Comparison of ENCODE assay signal across 9 cellular contexts in genomic region chr1:32893198-32894018, GRCh38. TPM values are rescaled to one million over a fixed set of nuclear protein-coding genes. Genes with fewer than 3 reads are reported as not detected.
A peak's percentile ranks its signal among the peaks of the same experiment; 100 is the strongest.
DNase-seq lines count a peak whose midpoint lies in the region; ATAC-seq, FAIRE-seq and TF ChIP-seq lines count a peak whose summit lies in the region.
"Had no signal": no experiment of that assay in that cellular context is flagged by ENCODE, and none has a peak within 500 bp of the region (broad histone marks: within the 10 kb centered on the region; RNA-seq: fewer than 3 reads in every experiment).

No MANE protein-coding gene starts in this region.

- H3K27ac Mint-ChIP-seq in H9, result no peak overlapping the region
- no peak overlapping the region for H3K27ac Mint-ChIP-seq in activated CD4-positive, alpha-beta memory T cell treated with anti-CD3 and anti-CD28 coated beads, Interleukin-2, amount 10 ng/mL, durations not matched to agents 7 days and 5 days

- no peak overlapping the region for H4K5ac ChIP-seq in H9 (ENCODE audit: insufficient read length, low read depth, low read length)

- 0 out of 3 replicates have a peak, but pooled peaks cover 3% of the 10 kb centered on the region for H3K4me1 ChIP-seq in A549
- no peaks in the 10 kb centered on the region for H3K4me1 ChIP-seq in H9 (ENCODE audit: insufficient read depth, low read length)

- H2BK20ac ChIP-seq in H9 (ENCODE audit: low read depth, low read length, poor library complexity, severe bottlenecking), result no peak overlapping the region

- no peak overlapping the region for H2BK120ac ChIP-seq in H9 (ENCODE audit: low read depth, low read length, poor library complexity, severe bottlenecking)

- peaks cover 5 to 8% of the 10 kb centered on the region in 2 experiments; a peak in 3 of 5 replicates for H3K9me3 Mint-ChIP-seq in H9
- no peaks in the 10 kb centered on the region for H3K9me3 Mint-ChIP-seq in activated CD4-positive, alpha-beta memory T cell treated with anti-CD3 and anti-CD28 coated beads, Interleukin-2, amount 10 ng/mL, durations not matched to agents 7 days and 5 days

- H2BK15ac ChIP-seq in H9 (ENCODE audit: low read depth, low read length), result no peak overlapping the region

- no peaks in the 10 kb centered on the region for H3K79me1 ChIP-seq in H9 (ENCODE audit: insufficient read depth, low read depth, low read length, poor library complexity, severe bottlenecking)

- H3K79me2 ChIP-seq in H9 (ENCODE audit: insufficient read depth, low read length), result no peaks in the 10 kb centered on the region

- TF ChIP-seq EP300 in A549 (IDR thresholded peaks at IDR 0.05), result no peak

- H4K8ac ChIP-seq in H9 (replicated peaks; ENCODE audit: insufficient read length, low read depth, low read length), result no peak overlapping the region

- H3K23me2 ChIP-seq in H9 (ENCODE audit: insufficient read length, low read depth, low read length, poor library complexity, severe bottlenecking), result no peaks in the 10 kb centered on the region

- H3K4me2 ChIP-seq in A549, result peak overlapping the region; percentile 99
- H3K4me2 ChIP-seq in H9 (ENCODE audit: insufficient read depth, insufficient read length, low read length), result peak overlapping the region; percentile 53

- ATAC-seq in A549 (peak; percentile 59 to 75), HG03521 (IDR thresholded peaks at IDR 0.05; ENCODE audit: unreplicated experiment) (no peak), GM19397 (IDR thresholded peaks at IDR 0.05; ENCODE audit: unreplicated experiment) (no peak)

- H3K14ac ChIP-seq in H9 (ENCODE audit: insufficient read depth, low read length), result 0 out of 2 replicates have a peak overlapping the region, but pooled peaks have one; percentile 12

- no peak overlapping the region for H4K91ac ChIP-seq in H9 (ENCODE audit: insufficient read length, low read depth, low read length)

- peaks cover 3% of the 10 kb centered on the region for H4K20me1 ChIP-seq in H9 (ENCODE audit: control insufficient read depth, insufficient read depth, insufficient read length)

- peaks cover 9 to 24% of the 10 kb centered on the region in 2 experiments; a peak in 3 of 4 replicates for H3K4me1 Mint-ChIP-seq in H9
- peaks cover 5% of the 10 kb centered on the region for H3K4me1 Mint-ChIP-seq in activated CD4-positive, alpha-beta memory T cell treated with anti-CD3 and anti-CD28 coated beads, Interleukin-2, amount 10 ng/mL, durations not matched to agents 7 days and 5 days

- H2AFZ ChIP-seq in H9 (ENCODE audit: low read length), result no peak overlapping the region

- no peak for FAIRE-seq in A549 (lab: Jason Lieb, UNC)
- FAIRE-seq: colon had no signal

- H3K36me3 Mint-ChIP-seq in H9 (ENCODE audit: insufficient read depth in 1 of 3, low read depth in 3 of 3), result peaks cover 0 to 9% (median 0%) of the 10 kb centered on the region in 3 experiments; a peak in 1 of 7 replicates
- H3K36me3 Mint-ChIP-seq in activated CD4-positive, alpha-beta memory T cell treated with anti-CD3 and anti-CD28 coated beads, Interleukin-2, amount 10 ng/mL, durations not matched to agents 7 days and 5 days (ENCODE audit: low read depth), result no peaks in the 10 kb centered on the region

- H2BK12ac ChIP-seq in H9 (ENCODE audit: insufficient read length, low read depth, low read length), result no peak overlapping the region

- H2BK5ac ChIP-seq in H9 (ENCODE audit: insufficient read length, low read length), result no peak overlapping the region

- H3K18ac ChIP-seq in H9 (ENCODE audit: insufficient read length, low read depth, low read length), result no peak overlapping the region

- peak; percentile 40 for TF ChIP-seq CTCF in A549 (IDR thresholded peaks at IDR 0.05)
- TF ChIP-seq CTCF in H9 (conservative IDR thresholded peaks at IDR 0.05), result peak; percentile 51

- no peak overlapping the region for H3K56ac ChIP-seq in H9 (ENCODE audit: insufficient read length, low read depth, low read length)

- 14% methylated on average over 28 of the region's 58 CpGs for WGBS in A549 (ENCODE audit: missing lambda C conversion rate)
- WGBS in H9 (ENCODE audit: extremely low coverage, insufficient read length, low lambda C conversion rate), result no CpG with 5 or more reads among the region's 58 CpGs

- H3K27ac ChIP-seq in A549 (peak overlapping the region; percentile 72 to 88), H9 (ENCODE audit: insufficient read length, low read depth, low read length) (no peak overlapping the region)

- peaks cover 74% of the 10 kb centered on the region for H3K27me3 Mint-ChIP-seq in H9 (ENCODE audit: low read depth)
- H3K27me3 Mint-ChIP-seq in activated CD4-positive, alpha-beta memory T cell treated with anti-CD3 and anti-CD28 coated beads, Interleukin-2, amount 10 ng/mL, durations not matched to agents 7 days and 5 days, result peaks cover 65% of the 10 kb centered on the region

- no peak overlapping the region for H3K9ac ChIP-seq in H9 (ENCODE audit: extremely low read depth, insufficient read length, low read length)

- CTCF ChIA-PET in A549 (lab: Yijun Ruan, JAX), result interaction anchor here (0.6 to 3.8 kb wide), 27 partner anchors 8 to 410 kb away, joined by 3 to 15 read pairs (median 4); partner anchors contain the start of gene TMEM54
- CTCF ChIA-PET in activated CD4-positive, alpha-beta memory T cell treated with anti-CD3 and anti-CD28 coated beads, Interleukin-2, amount 10 ng/mL, durations not matched to agents 7 days and 5 days (lab: Charles Lee), result interaction anchor here (0.6 to 1.5 kb wide), 10 partner anchors 14 to 401 kb away, joined by 3 to 6 read pairs (median 4); no protein-coding TSS in a partner anchor

- DNase-seq in A549 (ENCODE audit: low read depth in 1 of 2, low spot score in 1 of 2) (peak; percentile 38 to 41), H9 (peak; percentile 73), globus pallidus (ENCODE audit: low spot score) (peak; percentile 55), nucleus accumbens (lab: John Stamatoyannopoulos, UW) (peak in 35 of 56 donors; percentile 28 to 79 (median 56)), SIG-M5 (lab: John Stamatoyannopoulos, UW) (no peak)
- no peak for DNase-seq in activated CD4-positive, alpha-beta memory T cell treated with anti-CD3 and anti-CD28 coated beads, Interleukin-2, amount 10 ng/mL, durations not matched to agents 7 days and 5 days

- H3K4me3 Mint-ChIP-seq in H9, result peak overlapping the region; percentile 69 to 88
- H3K4me3 Mint-ChIP-seq in activated CD4-positive, alpha-beta memory T cell treated with anti-CD3 and anti-CD28 coated beads, Interleukin-2, amount 10 ng/mL, durations not matched to agents 7 days and 5 days, result peak overlapping the region; percentile 36

- no peak overlapping the region for H3T11ph ChIP-seq in H9 (ENCODE audit: low read length)

- H2AK5ac ChIP-seq in H9 (ENCODE audit: insufficient read length, low read length), result no peak overlapping the region

- H3K4ac ChIP-seq in H9 (ENCODE audit: low read depth, low read length), result no peak overlapping the region

- H3K9me3 ChIP-seq in A549 (no peaks in the 10 kb centered on the region), H9 (ENCODE audit: control insufficient read depth, low read depth, low read length) (no peaks in the 10 kb centered on the region)

- TF ChIP-seq POLR2A in A549 (IDR thresholded peaks at IDR 0.05; ENCODE audit: low read length), result no peak

- TF ChIP-seq RAD21 in A549 (conservative IDR thresholded peaks at IDR 0.05 in 1 of 2, IDR thresholded peaks at IDR 0.05 in 1 of 2), result peak in 1 of 2 experiments; percentile 35; a peak in 1 of 5 replicates

- H3K27me3 ChIP-seq in H9 (ENCODE audit: insufficient read depth, low read length), result no peaks in the 10 kb centered on the region; the same call in 1 of the 2 replicates

- H3K23ac ChIP-seq in H9 (ENCODE audit: insufficient read length, low read depth, low read length), result no peak overlapping the region

- POLR2A ChIA-PET in A549 (lab: Yijun Ruan, JAX), result interaction anchor here (0.5 kb wide), 1 partner anchor 196 kb away, joined by 3 read pairs; no protein-coding TSS in a partner anchor
- POLR2A ChIA-PET in activated CD4-positive, alpha-beta memory T cell treated with anti-CD3 and anti-CD28 coated beads, Interleukin-2, amount 10 ng/mL, durations not matched to agents 7 days and 5 days (lab: Charles Lee), result no interaction called here

- H3K4me3 ChIP-seq in A549, result peak overlapping the region; percentile 55

TF ChIP-seq in A549, 52 proteins besides CTCF, POLR2A, EP300 and RAD21:
- TF ChIP-seq MAX (IDR thresholded peaks at IDR 0.05) (peak; percentile 19; the same call in 1 of the 2 replicates), SMC3 (IDR thresholded peaks at IDR 0.05) (0 out of 3 replicates have a peak, but pooled peaks have one; percentile 23), JUNB (IDR thresholded peaks at IDR 0.05) (no peak), ZFP36 (IDR thresholded peaks at IDR 0.05; ENCODE audit: borderline replicate concordance, partially characterized antibody) (no peak)

RNA-seq across cellular contexts. Expression of gene HPCA, which starts 7.1 kb away (rescaled TPM):
- 0.08 and 0.34 TPM in 2 replicates for polyA plus RNA-seq in A549 (2011; rRNA removed)
- polyA plus RNA-seq in A549 (2012; cell fraction: cytosol; rRNA removed), result 0.08 and 0.13 TPM in 2 replicates
- 0.13 and 0.20 TPM in 2 replicates for polyA plus RNA-seq in A549 (2012; cell fraction: nucleus; rRNA removed)
- polyA plus RNA-seq in A549 (2017; fragmentation: RNase III; extraction: RNeasy Plus Mini Kit Qiagen cat#74134 plus additional on column Dnase treatment), result 0.21 to 0.65 TPM (median 0.30 TPM) in 3 replicates
- not detected in 2 replicates for polyA minus RNA-seq in A549 (2011; rRNA and poly(A)+ RNA removed)
- total RNA-seq in H9 (2021), result 1.1 and 1.2 TPM in 2 replicates
- under 1 TPM; 0.38 to 0.60 TPM for total RNA-seq in activated CD4-positive, alpha-beta memory T cell treated with anti-CD3 and anti-CD28 coated beads, Interleukin-2, amount 10 ng/mL, durations not matched to agents 7 days and 5 days

RNA-seq across cellular contexts. Expression of gene TMEM54, which starts 7.8 kb away (rescaled TPM):
- polyA plus RNA-seq in A549 (2011; rRNA removed) (22.1 and 32.6 TPM in 2 replicates), A549 (2017; fragmentation: RNase III; extraction: RNeasy Plus Mini Kit Qiagen cat#74134 plus additional on column Dnase treatment) (26.4 to 31.8 TPM (median 29.7 TPM) in 3 replicates)
- 86.4 and 112 TPM in 2 replicates for polyA plus RNA-seq in A549 (2012; cell fraction: cytosol; rRNA removed)
- 63.8 and 84.9 TPM in 2 replicates for polyA plus RNA-seq in A549 (2012; cell fraction: nucleus; rRNA removed)
- 18.9 and 31.1 TPM in 2 replicates for polyA minus RNA-seq in A549 (2011; rRNA and poly(A)+ RNA removed)
- total RNA-seq in H9 (2021), result 17.2 and 17.7 TPM in 2 replicates
- total RNA-seq in activated CD4-positive, alpha-beta memory T cell treated with anti-CD3 and anti-CD28 coated beads, Interleukin-2, amount 10 ng/mL, durations not matched to agents 7 days and 5 days, result not detected

RNA-seq across cellular contexts. Expression of gene FNDC5, which starts 22.7 kb away (rescaled TPM):
- polyA plus RNA-seq in A549 (2011; rRNA removed) (0.26 and 0.78 TPM in 2 replicates), A549 (2017; fragmentation: RNase III; extraction: RNeasy Plus Mini Kit Qiagen cat#74134 plus additional on column Dnase treatment) (0.35 to 0.99 TPM (median 0.98 TPM) in 3 replicates)
- 0.28 and 0.53 TPM in 2 replicates for polyA plus RNA-seq in A549 (2012; cell fraction: cytosol; rRNA removed)
- 0.39 and 0.71 TPM in 2 replicates for polyA plus RNA-seq in A549 (2012; cell fraction: nucleus; rRNA removed)
- 0.97 TPM in 1 of 2 replicates, not detected in the other for polyA minus RNA-seq in A549 (2011; rRNA and poly(A)+ RNA removed)
- 4.5 and 5.9 TPM in 2 replicates for total RNA-seq in H9 (2021)
- not detected for total RNA-seq in activated CD4-positive, alpha-beta memory T cell treated with anti-CD3 and anti-CD28 coated beads, Interleukin-2, amount 10 ng/mL, durations not matched to agents 7 days and 5 days

Comparison
In these comparisons a context has a peak if more than half of its experiments do, and no peak if none do; other contexts are left out.
1. ATAC-seq: peak in A549 (2 of 2); none in HG03521 (single experiment) and GM19397 (single experiment).
2. DNase-seq: peak in A549 (2 of 2), H9 (single experiment), globus pallidus (single experiment) and nucleus accumbens (35 of 56); none in activated CD4-positive, alpha-beta memory T cell treated with anti-CD3 and anti-CD28 coated beads, Interleukin-2, amount 10 ng/mL, durations not matched to agents 7 days and 5 days (single experiment) and SIG-M5 (single experiment).
3. RNA of gene TMEM54, which starts 7.8 kb away (total RNA-seq): 17.2 to 17.7 TPM in H9; not detected in activated CD4-positive, alpha-beta memory T cell treated with anti-CD3 and anti-CD28 coated beads, Interleukin-2, amount 10 ng/mL, durations not matched to agents 7 days and 5 days; every median in the first group is over 10 times any median in the second.